ENCODE assay signal across 21 cellular contexts in the genomic region with DNA sequence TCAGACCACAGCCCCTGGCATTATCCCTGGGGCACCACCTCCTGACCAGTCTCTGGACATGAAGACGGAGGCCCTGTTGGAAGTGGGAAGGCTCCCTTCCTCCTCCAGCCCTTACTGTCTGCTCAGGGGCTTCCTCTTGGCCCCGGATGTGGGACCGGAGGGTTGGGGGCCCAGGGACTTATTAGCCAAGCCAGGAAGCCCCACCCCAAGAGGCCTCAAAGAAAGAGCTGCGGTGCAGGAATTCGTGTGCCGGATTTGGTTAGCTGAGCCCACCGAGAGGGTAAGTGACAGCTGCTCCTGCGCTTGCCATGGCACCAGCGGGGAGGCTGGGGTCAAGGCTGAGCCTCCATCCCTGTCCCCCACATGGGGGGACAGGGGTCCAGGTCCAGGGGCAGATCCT. TPM values are rescaled to one million over a fixed set of nuclear protein-coding genes. Genes with fewer than 3 reads are reported as not detected.
A peak's percentile ranks its signal among the peaks of the same experiment; 100 is the strongest.
DNase-seq lines count a peak whose midpoint lies in the region; ATAC-seq lines count a peak whose summit lies in the region.
"Had no signal": no experiment of that assay in that cellular context is flagged by ENCODE, and none has a peak within 500 bp of the region (broad histone marks: within the 10 kb centered on the region; RNA-seq: fewer than 3 reads in every experiment).

A gene with protein sequence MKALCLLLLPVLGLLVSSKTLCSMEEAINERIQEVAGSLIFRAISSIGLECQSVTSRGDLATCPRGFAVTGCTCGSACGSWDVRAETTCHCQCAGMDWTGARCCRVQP (plus strand): TSS at position 208 of the 400 bp plus-strand sequence. CDS start 278 bp downstream, outside the sequence.

- no peaks in the 10 kb centered on the region for H3K9me3 ChIP-seq in iPS-18a (ENCODE audit: control insufficient read depth, low read depth, low read length)
- no peaks in the 10 kb centered on the region for H3K9me3 ChIP-seq in thymus (ENCODE audit: control insufficient read depth)
- H3K9me3 ChIP-seq: breast epithelium, esophagus squamous epithelium had no signal

- no peak within 1 kb of the TSS for H3K27ac ChIP-seq in iPS-18a (ENCODE audit: low read length)
- H3K27ac ChIP-seq in thymus (ENCODE audit: low read depth) = no peak within 1 kb of the TSS
- H3K27ac ChIP-seq: breast epithelium, esophagus squamous epithelium, heart left ventricle had no signal

- no peak within 1 kb of the TSS for H3K9ac ChIP-seq in iPS-18a (ENCODE audit: low read length)

- H3K4me3 ChIP-seq in iPS-18a (ENCODE audit: low read length) = peak within 1 kb of the TSS; percentile 19
- peak within 1 kb of the TSS; percentile 49 for H3K4me3 ChIP-seq in thymus (ENCODE audit: low read length)

- no peaks in the 10 kb centered on the region for H3K36me3 ChIP-seq in iPS-18a (ENCODE audit: control insufficient read depth, low read depth, low read length)
- H3K36me3 ChIP-seq in thymus (ENCODE audit: control insufficient read depth, insufficient read depth) = no peaks in the 10 kb centered on the region
- H3K36me3 ChIP-seq: breast epithelium, esophagus squamous epithelium, heart left ventricle had no signal

- no peaks in the 10 kb centered on the region for H3K36me3 Mint-ChIP-seq in activated naive CD4-positive, alpha-beta T cell treated with anti-CD3 and anti-CD28 coated beads, Interleukin-2, amount 50 U/mL, for 24 hours
- H3K36me3 Mint-ChIP-seq: stimulated activated naive B cell treated with anti-CD40 and anti-IgM and Interleukin-4, amounts not matched to agents 10 μg/mL and 1 μg/mL and 100 μg/mL, for 72 hours had no signal

- H3K4me1 ChIP-seq in iPS-18a (ENCODE audit: control insufficient read depth, low read depth, low read length) (peaks cover 3% of the 10 kb centered on the region), thymus (ENCODE audit: control insufficient read depth, insufficient read depth, low read length) (peaks cover 14% of the 10 kb centered on the region)
- H3K4me1 ChIP-seq: breast epithelium had no signal

- no peak for ATAC-seq in HG02840 (IDR thresholded peaks at IDR 0.05; ENCODE audit: low FRiP score, unreplicated experiment)
- ATAC-seq: heart left ventricle; left colon; stimulated activated naive B cell treated with anti-CD40 and anti-IgM and Interleukin-4, amounts not matched to agents 10 μg/mL and 1 μg/mL and 100 μg/mL, for 72 hours had no signal

- H3K4me3 Mint-ChIP-seq in activated naive CD4-positive, alpha-beta T cell treated with anti-CD3 and anti-CD28 coated beads, Interleukin-2, amount 50 U/mL, for 24 hours = peak within 1 kb of the TSS; percentile 20

- H3K27ac Mint-ChIP-seq in activated naive CD4-positive, alpha-beta T cell treated with anti-CD3 and anti-CD28 coated beads, Interleukin-2, amount 50 U/mL, for 24 hours = no peak within 1 kb of the TSS
- H3K27ac Mint-ChIP-seq: progenitor cell of endocrine pancreas; T-helper 1 cell treated with Interleukin-12 subunit alpha and Interleukin-12 subunit beta and Interleukin-4 antibody, amounts not matched to agents 30 μg/mL and 1 μg/mL, for 36 hours had no signal

- DNase-seq in activated naive CD4-positive, alpha-beta T cell (lab: John Stamatoyannopoulos, UW) = no peak
- DNase-seq in UCSD-AML1 (lab: John Stamatoyannopoulos, UW; ENCODE audit: unreplicated experiment) = peak; percentile 65
- no peak for DNase-seq in NK-92 (lab: John Stamatoyannopoulos, UW; ENCODE audit: unreplicated experiment)
- DNase-seq in middle frontal gyrus (ENCODE audit: extremely low spot score, low spot score) = no peak
- DNase-seq: activated CD4-positive, CD25-positive, alpha-beta regulatory T cell; activated naive CD4-positive, alpha-beta T cell treated with Interleukin-2 at 50 U/mL for 16 hours; COR-L47; dorsolateral prefrontal cortex; esophagus squamous epithelium; heart left ventricle; left colon; NCI-H1417; NCI-H345; stimulated activated naive B cell treated with anti-CD40 and anti-IgM and Interleukin-4, amounts not matched to agents 10 μg/mL and 1 μg/mL and 100 μg/mL, for 72 hours had no signal

- peaks cover 12% of the 10 kb centered on the region for H3K4me1 Mint-ChIP-seq in activated naive CD4-positive, alpha-beta T cell treated with anti-CD3 and anti-CD28 coated beads, Interleukin-2, amount 50 U/mL, for 24 hours

- H3K27me3 ChIP-seq in iPS-18a (ENCODE audit: control insufficient read depth, insufficient read depth, low read length) (peaks cover 37% of the 10 kb centered on the region), thymus (ENCODE audit: control insufficient read depth, insufficient read depth) (peaks cover 5% of the 10 kb centered on the region)

- H3K27me3 Mint-ChIP-seq in activated naive CD4-positive, alpha-beta T cell treated with anti-CD3 and anti-CD28 coated beads, Interleukin-2, amount 50 U/mL, for 24 hours = peaks cover 17% of the 10 kb centered on the region

- H3K9me3 Mint-ChIP-seq in activated naive CD4-positive, alpha-beta T cell treated with anti-CD3 and anti-CD28 coated beads, Interleukin-2, amount 50 U/mL, for 24 hours = no peaks in the 10 kb centered on the region
- H3K9me3 Mint-ChIP-seq: stimulated activated naive B cell treated with anti-CD40 and anti-IgM and Interleukin-4, amounts not matched to agents 10 μg/mL and 1 μg/mL and 100 μg/mL, for 72 hours; T-helper 1 cell treated with Interleukin-12 subunit alpha and Interleukin-12 subunit beta and Interleukin-4 antibody, amounts not matched to agents 30 μg/mL and 1 μg/mL, for 36 hours had no signal

- WGBS in thymus = 47% methylated on average over 9 of the region's 9 CpGs

RNA-seq across cellular contexts. Expression of the gene that starts here (rescaled TPM):
- polyA plus RNA-seq in thymus = 33.1 TPM
